ENCODE assay signal across 1 cellular context in the genomic region with DNA sequence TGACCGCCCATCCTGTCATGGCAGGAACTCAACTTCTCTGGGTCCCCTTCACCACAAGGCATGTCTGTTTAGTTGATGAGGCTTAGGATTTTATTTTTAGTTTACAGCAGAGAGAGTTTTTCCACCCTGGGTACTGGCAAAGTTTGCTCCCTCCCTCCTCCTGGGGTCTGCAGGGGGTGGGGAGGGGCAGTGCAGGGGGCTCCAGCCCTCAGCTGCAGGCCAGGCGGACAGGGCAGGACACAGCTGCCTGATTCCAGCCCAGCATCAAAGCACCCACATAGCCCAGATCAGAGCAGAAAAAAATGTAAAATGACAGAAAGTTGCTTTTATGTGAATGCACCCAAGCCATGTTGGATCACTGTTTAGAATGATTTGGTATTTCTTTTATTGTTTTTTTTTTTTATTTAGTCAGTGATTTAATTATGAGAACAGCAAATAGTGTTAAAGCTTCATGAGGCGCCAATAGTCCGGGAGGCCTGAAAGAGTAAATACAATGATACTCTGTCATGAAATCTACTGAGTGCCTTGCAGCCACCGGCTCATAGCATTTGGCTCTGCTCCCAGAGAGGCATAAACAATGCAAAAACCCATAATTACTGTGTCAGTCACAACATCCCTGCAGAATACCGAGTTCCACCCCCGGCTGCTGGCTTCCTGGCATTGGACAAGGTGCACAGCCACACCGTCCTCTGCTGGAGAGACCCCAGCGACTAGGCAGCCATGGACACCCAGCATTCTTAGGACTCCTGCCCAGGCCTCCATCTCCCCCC.
TF ChIP-seq lines count a peak whose summit lies in the region.

No MANE protein-coding gene starts in this region.

TF ChIP-seq in HEK293, 187 proteins besides CTCF, POLR2A, EP300 and RAD21 (continued from another document):
- TF ChIP-seq, protein P1, sequence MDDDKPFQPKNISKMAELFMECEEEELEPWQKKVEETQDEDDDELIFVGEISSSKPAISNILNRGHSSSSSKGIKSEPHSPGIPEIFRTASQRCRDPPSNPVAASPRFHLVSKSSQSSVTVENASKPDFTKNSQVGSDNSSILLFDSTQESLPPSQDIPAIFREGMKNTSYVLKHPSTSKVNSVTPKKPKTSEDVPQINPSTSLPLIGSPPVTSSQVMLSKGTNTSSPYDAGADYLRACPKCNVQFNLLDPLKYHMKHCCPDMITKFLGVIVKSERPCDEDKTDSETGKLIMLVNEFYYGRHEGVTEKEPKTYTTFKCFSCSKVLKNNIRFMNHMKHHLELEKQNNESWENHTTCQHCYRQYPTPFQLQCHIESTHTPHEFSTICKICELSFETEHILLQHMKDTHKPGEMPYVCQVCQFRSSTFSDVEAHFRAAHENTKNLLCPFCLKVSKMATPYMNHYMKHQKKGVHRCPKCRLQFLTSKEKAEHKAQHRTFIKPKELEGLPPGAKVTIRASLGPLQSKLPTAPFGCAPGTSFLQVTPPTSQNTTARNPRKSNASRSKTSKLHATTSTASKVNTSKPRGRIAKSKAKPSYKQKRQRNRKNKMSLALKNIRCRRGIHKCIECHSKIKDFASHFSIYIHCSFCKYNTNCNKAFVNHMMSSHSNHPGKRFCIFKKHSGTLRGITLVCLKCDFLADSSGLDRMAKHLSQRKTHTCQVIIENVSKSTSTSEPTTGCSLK (tag by site-specific recombination; IDR thresholded peaks at IDR 0.05) = no peak
- TF ChIP-seq ZBTB17 (tag by site-specific recombination; IDR thresholded peaks at IDR 0.05) = peak; percentile 99
- TF ChIP-seq, protein P2, sequence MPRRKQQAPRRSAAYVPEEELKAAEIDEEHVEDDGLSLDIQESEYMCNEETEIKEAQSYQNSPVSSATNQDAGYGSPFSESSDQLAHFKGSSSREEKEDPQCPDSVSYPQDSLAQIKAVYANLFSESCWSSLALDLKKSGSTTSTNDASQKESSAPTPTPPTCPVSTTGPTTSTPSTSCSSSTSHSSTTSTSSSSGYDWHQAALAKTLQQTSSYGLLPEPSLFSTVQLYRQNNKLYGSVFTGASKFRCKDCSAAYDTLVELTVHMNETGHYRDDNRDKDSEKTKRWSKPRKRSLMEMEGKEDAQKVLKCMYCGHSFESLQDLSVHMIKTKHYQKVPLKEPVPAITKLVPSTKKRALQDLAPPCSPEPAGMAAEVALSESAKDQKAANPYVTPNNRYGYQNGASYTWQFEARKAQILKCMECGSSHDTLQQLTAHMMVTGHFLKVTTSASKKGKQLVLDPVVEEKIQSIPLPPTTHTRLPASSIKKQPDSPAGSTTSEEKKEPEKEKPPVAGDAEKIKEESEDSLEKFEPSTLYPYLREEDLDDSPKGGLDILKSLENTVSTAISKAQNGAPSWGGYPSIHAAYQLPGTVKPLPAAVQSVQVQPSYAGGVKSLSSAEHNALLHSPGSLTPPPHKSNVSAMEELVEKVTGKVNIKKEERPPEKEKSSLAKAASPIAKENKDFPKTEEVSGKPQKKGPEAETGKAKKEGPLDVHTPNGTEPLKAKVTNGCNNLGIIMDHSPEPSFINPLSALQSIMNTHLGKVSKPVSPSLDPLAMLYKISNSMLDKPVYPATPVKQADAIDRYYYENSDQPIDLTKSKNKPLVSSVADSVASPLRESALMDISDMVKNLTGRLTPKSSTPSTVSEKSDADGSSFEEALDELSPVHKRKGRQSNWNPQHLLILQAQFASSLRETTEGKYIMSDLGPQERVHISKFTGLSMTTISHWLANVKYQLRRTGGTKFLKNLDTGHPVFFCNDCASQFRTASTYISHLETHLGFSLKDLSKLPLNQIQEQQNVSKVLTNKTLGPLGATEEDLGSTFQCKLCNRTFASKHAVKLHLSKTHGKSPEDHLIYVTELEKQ (tag by site-specific recombination; IDR thresholded peaks at IDR 0.05; ENCODE audit: borderline replicate concordance) = peak; percentile 88; the same call in 1 of the 2 replicates
TF ChIP-seq in HEK293: peak in this region for 49.
